ENCODE assay signal across 8 cellular contexts in genomic region chr6:34526992-34527728, GRCh38. TPM values are rescaled to one million over a fixed set of nuclear protein-coding genes. Genes with fewer than 3 reads are reported as not detected.
A peak's percentile ranks its signal among the peaks of the same experiment; 100 is the strongest.
DNase-seq lines count a peak whose midpoint lies in the region; ATAC-seq, FAIRE-seq and TF ChIP-seq lines count a peak whose summit lies in the region.

No MANE protein-coding gene starts in this region.

- peaks cover 48% of the 10 kb centered on the region for H3K27me3 Mint-ChIP-seq in astrocyte (ENCODE audit: low read depth, unreplicated experiment)

- no peak overlapping the region for H3K27ac ChIP-seq in astrocyte (ENCODE audit: low read depth, low read length)

- peak overlapping the region; percentile 45 for H3K9ac ChIP-seq in astrocyte (ENCODE audit: low read length)

- H3K4me1 Mint-ChIP-seq in astrocyte (ENCODE audit: low read depth, unreplicated experiment) = no peaks in the 10 kb centered on the region

- no peak overlapping the region for H3K27ac Mint-ChIP-seq in astrocyte (ENCODE audit: unreplicated experiment)

- no peak for FAIRE-seq in astrocyte (lab: Jason Lieb, UNC)

- peak overlapping the region; percentile 73 for H2AFZ ChIP-seq in astrocyte (ENCODE audit: low read depth, low read length)

- no peaks in the 10 kb centered on the region for H3K27me3 ChIP-seq in astrocyte (ENCODE audit: insufficient read depth, low read length)

- H3K79me2 ChIP-seq in astrocyte (ENCODE audit: insufficient read depth, low read length) = no peaks in the 10 kb centered on the region

- H3K4me3 ChIP-seq in astrocyte (ENCODE audit: insufficient read depth, low read depth, low read length) = peak overlapping the region; percentile 33

- ATAC-seq in GM18498 (IDR thresholded peaks at IDR 0.05; ENCODE audit: unreplicated experiment) (peak; percentile 84), HG03039 (IDR thresholded peaks at IDR 0.05; ENCODE audit: unreplicated experiment) (peak; percentile 77), GM18873 (IDR thresholded peaks at IDR 0.05; ENCODE audit: low FRiP score, unreplicated experiment) (no peak)

- peak; percentile 28 for TF ChIP-seq CTCF in astrocyte (IDR thresholded peaks at IDR 0.05; ENCODE audit: insufficient read depth, low read depth, low read length)

- no peaks in the 10 kb centered on the region for H3K36me3 ChIP-seq in astrocyte (ENCODE audit: insufficient read depth, low read length)

- H3K4me2 ChIP-seq in astrocyte (ENCODE audit: low read length) = peak overlapping the region; percentile 82

- H3K4me3 Mint-ChIP-seq in astrocyte (ENCODE audit: unreplicated experiment) = peak overlapping the region; percentile 67

- H3K36me3 Mint-ChIP-seq in astrocyte (ENCODE audit: low read depth, unreplicated experiment) = no peaks in the 10 kb centered on the region

- peaks cover 2% of the 10 kb centered on the region for H3K9me3 Mint-ChIP-seq in astrocyte (ENCODE audit: unreplicated experiment)

- DNase-seq in NCI-H2029 treated with DMSO at 0.1 percent for 48 hours (lab: John Stamatoyannopoulos, UW) = peak; percentile 85
- DNase-seq in T-helper 22 cell (ENCODE audit: low read depth) = peak; percentile 90
- DNase-seq in astrocyte (ENCODE audit: low read depth) = peak; percentile 67
- peak; percentile 72 to 88 for DNase-seq in hippocampal formation (lab: John Stamatoyannopoulos, UW)
- DNase-seq in retina = peak; percentile 91

- no peaks in the 10 kb centered on the region for H3K4me1 ChIP-seq in astrocyte (ENCODE audit: insufficient read depth, low read length)

- no peaks in the 10 kb centered on the region for H4K20me1 ChIP-seq in astrocyte (ENCODE audit: insufficient read depth, low read length)

- no peaks in the 10 kb centered on the region for H3K9me3 ChIP-seq in astrocyte (ENCODE audit: insufficient read depth, low read depth, low read length)

RNA-seq across cellular contexts. Expression of gene SPDEF, which starts 29.0 kb away (rescaled TPM):
- 0.14 and 0.16 TPM in 2 replicates for total RNA-seq in astrocyte
